In genomic region chr1:15833842-15834405, GRCh38 we compare ENCODE assay signal across 2 cellular contexts.
A peak's percentile ranks its signal among the peaks of the same experiment; 100 is the strongest.
TF ChIP-seq lines count a peak whose summit lies in the region.

No MANE protein-coding gene starts in this region.

TF ChIP-seq in SK-N-SH, 30 proteins besides CTCF, POLR2A, EP300 and RAD21 (continued from another document):
- TF ChIP-seq ZBTB33 (IDR thresholded peaks at IDR 0.05; ENCODE audit: borderline replicate concordance, low read depth) = no peak
- TF ChIP-seq MEF2A (IDR thresholded peaks at IDR 0.05; ENCODE audit: borderline replicate concordance, low read depth) = no peak
- TF ChIP-seq POLR2AphosphoS5 (IDR thresholded peaks at IDR 0.05; ENCODE audit: low read depth, low read length) = no peak
- TF ChIP-seq SIN3A (IDR thresholded peaks at IDR 0.05; ENCODE audit: borderline replicate concordance, low read depth, low read length) = no peak
- TF ChIP-seq USF2 (IDR thresholded peaks at IDR 0.05; ENCODE audit: borderline replicate concordance, low read depth, low read length) = no peak
- TF ChIP-seq IRF3 (IDR thresholded peaks at IDR 0.05; ENCODE audit: low read depth, low read length) = no peak
- TF ChIP-seq RXRA (IDR thresholded peaks at IDR 0.05; ENCODE audit: borderline replicate concordance, low read depth) = no peak
- TF ChIP-seq RFX5 (IDR thresholded peaks at IDR 0.05; ENCODE audit: low read length) = 0 out of 2 replicates have a peak, but pooled peaks have one; percentile 73
- TF ChIP-seq PBX3 (IDR thresholded peaks at IDR 0.05) = no peak
- no peak for TF ChIP-seq GABPA (IDR thresholded peaks at IDR 0.05; ENCODE audit: low read depth)
- peak; percentile 57 for TF ChIP-seq NRF1 (IDR thresholded peaks at IDR 0.05; ENCODE audit: low read depth, low read length)
- no peak for TF ChIP-seq GATA2 (CRISPR knock-in tag; IDR thresholded peaks at IDR 0.05)
- TF ChIP-seq RCOR1 (IDR thresholded peaks at IDR 0.05; ENCODE audit: low read length) = no peak
TF ChIP-seq in SK-N-SH: peak in this region for 2.

TF ChIP-seq in SK-N-SH treated with all-trans-retinoic acid at 6 μM for 48 hours, 23 proteins besides CTCF, POLR2A, EP300 and RAD21 (continued from another document):
- no peak for TF ChIP-seq PATZ1 (CRISPR knock-in tag; IDR thresholded peaks at IDR 0.05; ENCODE audit: borderline replicate concordance)
- TF ChIP-seq ZNF565 (CRISPR knock-in tag; conservative IDR thresholded peaks at IDR 0.05; ENCODE audit: low read depth) = no peak
- TF ChIP-seq PPARA (CRISPR knock-in tag; IDR thresholded peaks at IDR 0.05; ENCODE audit: borderline replicate concordance) = no peak
- no peak for TF ChIP-seq BACH2 (CRISPR knock-in tag; IDR thresholded peaks at IDR 0.05; ENCODE audit: borderline replicate concordance)
- TF ChIP-seq ZFP30 (CRISPR knock-in tag; IDR thresholded peaks at IDR 0.05) = no peak
- TF ChIP-seq ESRRG (CRISPR knock-in tag; IDR thresholded peaks at IDR 0.05) = no peak
- no peak for TF ChIP-seq CSDC2 (CRISPR knock-in tag; IDR thresholded peaks at IDR 0.05)
- no peak for TF ChIP-seq CREB5 (CRISPR knock-in tag; IDR thresholded peaks at IDR 0.05; ENCODE audit: low read depth)
TF ChIP-seq in SK-N-SH treated with all-trans-retinoic acid at 6 μM for 48 hours: peak in this region for 0.
